ENCODE assay signal across 7 cellular contexts in genomic region chr14:105526781-105527380, GRCh38. TPM values are rescaled to one million over a fixed set of nuclear protein-coding genes. Genes with fewer than 3 reads are reported as not detected.
DNase-seq lines count a peak whose midpoint lies in the region; ATAC-seq and TF ChIP-seq lines count a peak whose summit lies in the region.

No MANE protein-coding gene starts in this region.

- H3K4me1 Mint-ChIP-seq in activated CD8-positive, alpha-beta T cell treated with anti-CD3 and anti-CD28 coated beads, Interleukin-2, amount 10 ng/mL, durations not matched to agents 7 days and 5 days (ENCODE audit: low read depth) = peaks cover 27% of the 10 kb centered on the region
- peaks cover 40% of the 10 kb centered on the region for H3K4me1 Mint-ChIP-seq in stimulated activated memory B cell treated with anti-CD40 and anti-IgM and Interleukin-4, amounts not matched to agents 10 μg/mL and 1 μg/mL and 100 μg/mL, for 72 hours

- peak overlapping the region; percentile 61 for H3K27ac Mint-ChIP-seq in activated CD8-positive, alpha-beta T cell treated with anti-CD3 and anti-CD28 coated beads, Interleukin-2, amount 10 ng/mL, durations not matched to agents 7 days and 5 days
- H3K27ac Mint-ChIP-seq in stimulated activated memory B cell treated with anti-CD40 and anti-IgM and Interleukin-4, amounts not matched to agents 10 μg/mL and 1 μg/mL and 100 μg/mL, for 72 hours = peak overlapping the region; percentile 74

- no peak overlapping the region for H3K27ac ChIP-seq in right cardiac atrium (ENCODE audit: low read length)

- H3K27me3 Mint-ChIP-seq in activated CD8-positive, alpha-beta T cell treated with anti-CD3 and anti-CD28 coated beads, Interleukin-2, amount 10 ng/mL, durations not matched to agents 7 days and 5 days (ENCODE audit: low read depth) = peaks cover 27% of the 10 kb centered on the region
- peaks cover 28% of the 10 kb centered on the region for H3K27me3 Mint-ChIP-seq in stimulated activated memory B cell treated with anti-CD40 and anti-IgM and Interleukin-4, amounts not matched to agents 10 μg/mL and 1 μg/mL and 100 μg/mL, for 72 hours

- TF ChIP-seq CTCF in HFF-Myc (IDR thresholded peaks at IDR 0.05; ENCODE audit: low read depth, low read length, missing control alignments) (no peak), GM20000 (IDR thresholded peaks at IDR 0.05; ENCODE audit: extremely low read depth, missing control alignments) (no peak)

- WGBS in right cardiac atrium = 1% methylated on average over 48 of the region's 48 CpGs

- no peaks in the 10 kb centered on the region for H3K9me3 Mint-ChIP-seq in activated CD8-positive, alpha-beta T cell treated with anti-CD3 and anti-CD28 coated beads, Interleukin-2, amount 10 ng/mL, durations not matched to agents 7 days and 5 days (ENCODE audit: insufficient read depth)
- H3K9me3 Mint-ChIP-seq in stimulated activated memory B cell treated with anti-CD40 and anti-IgM and Interleukin-4, amounts not matched to agents 10 μg/mL and 1 μg/mL and 100 μg/mL, for 72 hours = no peaks in the 10 kb centered on the region

- POLR2A ChIA-PET in activated CD8-positive, alpha-beta T cell treated with anti-CD3 and anti-CD28 coated beads, Interleukin-2, amount 10 ng/mL, durations not matched to agents 7 days and 5 days (lab: Charles Lee) = no interaction called here

- intact Hi-C loops in right cardiac atrium (cut with DNase I) = loop anchor here in 1 of 4 donors (10.0 kb wide), 1 partner anchor 152 kb away; no protein-coding TSS in a partner anchor

- peak overlapping the region; percentile 73 for H3K4me3 Mint-ChIP-seq in activated CD8-positive, alpha-beta T cell treated with anti-CD3 and anti-CD28 coated beads, Interleukin-2, amount 10 ng/mL, durations not matched to agents 7 days and 5 days
- H3K4me3 Mint-ChIP-seq in stimulated activated memory B cell treated with anti-CD40 and anti-IgM and Interleukin-4, amounts not matched to agents 10 μg/mL and 1 μg/mL and 100 μg/mL, for 72 hours = peak overlapping the region; percentile 86

- H3K4me1 ChIP-seq in right cardiac atrium (ENCODE audit: control insufficient read depth, insufficient read depth, low read length) = no peaks in the 10 kb centered on the region

- no peaks in the 10 kb centered on the region for H3K27me3 ChIP-seq in right cardiac atrium (ENCODE audit: control insufficient read depth, insufficient read depth)

- no peaks in the 10 kb centered on the region for H3K9me3 ChIP-seq in right cardiac atrium (ENCODE audit: control insufficient read depth, low read length)

- H3K36me3 Mint-ChIP-seq in activated CD8-positive, alpha-beta T cell treated with anti-CD3 and anti-CD28 coated beads, Interleukin-2, amount 10 ng/mL, durations not matched to agents 7 days and 5 days (ENCODE audit: low read depth) = no peaks in the 10 kb centered on the region
- no peaks in the 10 kb centered on the region for H3K36me3 Mint-ChIP-seq in stimulated activated memory B cell treated with anti-CD40 and anti-IgM and Interleukin-4, amounts not matched to agents 10 μg/mL and 1 μg/mL and 100 μg/mL, for 72 hours

- peak overlapping the region; percentile 37 for H3K4me3 ChIP-seq in HFF-Myc (replicated peaks; ENCODE audit: low read depth, low read length)
- H3K4me3 ChIP-seq in right cardiac atrium (ENCODE audit: low read length) = peak overlapping the region; percentile 62

- DNase-seq in HFF-Myc (ENCODE audit: extremely low read depth, low read depth) (no peak), right cardiac atrium (peak in 2 of 3 donors; percentile 74 to 76), GM20000 (ENCODE audit: low spot score) (no peak)
- DNase-seq in activated CD8-positive, alpha-beta T cell treated with anti-CD3 and anti-CD28 coated beads, Interleukin-2, amount 10 ng/mL, durations not matched to agents 7 days and 5 days = no peak

- CTCF ChIA-PET in activated CD8-positive, alpha-beta T cell treated with anti-CD3 and anti-CD28 coated beads, Interleukin-2, amount 10 ng/mL, durations not matched to agents 7 days and 5 days (lab: Charles Lee) = interaction anchor here (2.9 kb wide), 1 partner anchor 156 kb away, joined by 16 read pairs; no protein-coding TSS in a partner anchor

- no peak for ATAC-seq in activated CD8-positive, alpha-beta T cell treated with anti-CD3 and anti-CD28 coated beads, Interleukin-2, amount 10 ng/mL, durations not matched to agents 7 days and 5 days
- peak; percentile 1 to 2 for ATAC-seq in right cardiac atrium
- peak; percentile 2 for ATAC-seq in stimulated activated memory B cell treated with anti-CD40 and anti-IgM and Interleukin-4, amounts not matched to agents 10 μg/mL and 1 μg/mL and 100 μg/mL, for 72 hours
- ATAC-seq in GM21515 (IDR thresholded peaks at IDR 0.05; ENCODE audit: unreplicated experiment) = no peak
- ATAC-seq in HG02588 (IDR thresholded peaks at IDR 0.05; ENCODE audit: unreplicated experiment) = no peak

RNA-seq across cellular contexts. Expression of gene TMEM121, which starts 0.5 kb away (rescaled TPM):
- 1 to 10 TPM; 8.6 to 9.2 TPM for total RNA-seq in activated CD8-positive, alpha-beta T cell treated with anti-CD3 and anti-CD28 coated beads, Interleukin-2, amount 10 ng/mL, durations not matched to agents 7 days and 5 days
- total RNA-seq in right cardiac atrium = 1 to 10 TPM; 2.8 to 4.4 (median 3.6) TPM
- polyA plus RNA-seq in right cardiac atrium = 2.3 TPM

RNA-seq across cellular contexts. Expression of gene TEDC1, which starts 35.8 kb away (rescaled TPM):
- total RNA-seq in activated CD8-positive, alpha-beta T cell treated with anti-CD3 and anti-CD28 coated beads, Interleukin-2, amount 10 ng/mL, durations not matched to agents 7 days and 5 days = 10 to 100 TPM; 56.5 to 61.8 TPM
- total RNA-seq in right cardiac atrium = 1 to 10 TPM; 5.2 to 6.9 (median 5.8) TPM
- 6.5 TPM for polyA plus RNA-seq in right cardiac atrium

RNA-seq across cellular contexts. Expression of gene CRIP1, which starts 40.2 kb away (rescaled TPM):
- total RNA-seq in activated CD8-positive, alpha-beta T cell treated with anti-CD3 and anti-CD28 coated beads, Interleukin-2, amount 10 ng/mL, durations not matched to agents 7 days and 5 days = 100 to 1,000 TPM; 587 to 613 TPM
- 100 to 1,000 TPM; 161 to 218 (median 192) TPM for total RNA-seq in right cardiac atrium
- polyA plus RNA-seq in right cardiac atrium = 243 TPM

RNA-seq across cellular contexts. Expression of gene CRIP2, which starts 52.3 kb away (rescaled TPM):
- under 1 TPM; 0.21 to 0.31 TPM for total RNA-seq in activated CD8-positive, alpha-beta T cell treated with anti-CD3 and anti-CD28 coated beads, Interleukin-2, amount 10 ng/mL, durations not matched to agents 7 days and 5 days
- total RNA-seq in right cardiac atrium = 1,000 to 10,000 TPM; 1,091 to 1,370 (median 1,238) TPM
- 1,790 TPM for polyA plus RNA-seq in right cardiac atrium

Comparison
In these comparisons a context has a peak if more than half of its experiments do, and no peak if none do; other contexts are left out.
1. DNase-seq: peak in right cardiac atrium (2 of 3); none in HFF-Myc (single experiment), activated CD8-positive, alpha-beta T cell treated with anti-CD3 and anti-CD28 coated beads, Interleukin-2, amount 10 ng/mL, durations not matched to agents 7 days and 5 days (single experiment) and GM20000 (single experiment).
2. ATAC-seq: peak in right cardiac atrium (2 of 2) and stimulated activated memory B cell treated with anti-CD40 and anti-IgM and Interleukin-4, amounts not matched to agents 10 μg/mL and 1 μg/mL and 100 μg/mL, for 72 hours (single experiment); none in activated CD8-positive, alpha-beta T cell treated with anti-CD3 and anti-CD28 coated beads, Interleukin-2, amount 10 ng/mL, durations not matched to agents 7 days and 5 days (single experiment), GM21515 (single experiment) and HG02588 (single experiment).
3. RNA of gene TEDC1, which starts 35.8 kb away (total RNA-seq): 56.5 to 61.8 TPM in activated CD8-positive, alpha-beta T cell treated with anti-CD3 and anti-CD28 coated beads, Interleukin-2, amount 10 ng/mL, durations not matched to agents 7 days and 5 days; 5.2 to 6.9 TPM in right cardiac atrium; every median in the first group is over 4 times any median in the second.